ENCODE assay signal across 8 cellular contexts in genomic region chrX:38891641-38892413, GRCh38.
A peak's percentile ranks its signal among the peaks of the same experiment; 100 is the strongest.
DNase-seq lines count a peak whose midpoint lies in the region.

No MANE protein-coding gene starts in this region.

- no peaks in the 10 kb centered on the region for H3K27me3 Mint-ChIP-seq in activated CD4-positive, alpha-beta T cell treated with anti-CD3 and anti-CD28 coated beads, Interleukin-2, amount 10 ng/mL, durations not matched to agents 24 days and 14 days

- peak overlapping the region; percentile 55 for H3K27ac Mint-ChIP-seq in activated CD4-positive, alpha-beta T cell treated with anti-CD3 and anti-CD28 coated beads, Interleukin-2, amount 10 ng/mL, durations not matched to agents 24 days and 14 days

- H3K9me3 Mint-ChIP-seq in activated CD4-positive, alpha-beta T cell treated with anti-CD3 and anti-CD28 coated beads, Interleukin-2, amount 10 ng/mL, durations not matched to agents 24 days and 14 days = peaks cover 4% of the 10 kb centered on the region

- DNase-seq in activated CD4-positive, alpha-beta T cell treated with anti-CD3 and anti-CD28 coated beads, Interleukin-2, amount 10 ng/mL, durations not matched to agents 24 days and 14 days = peak; percentile 60
- no peak for DNase-seq in activated CD4-positive, alpha-beta T cell treated with anti-CD3 and anti-CD28 coated beads for 4 hours
- DNase-seq in HCEC 1CT = peak; percentile 67
- peak; percentile 15 for DNase-seq in M059J (ENCODE audit: low read depth)
- DNase-seq in retina = peak; percentile 8
- DNase-seq in Ammon's horn (ENCODE audit: low spot score) = no peak
- DNase-seq in GM03348 (ENCODE audit: low spot score) = no peak
- no peak for DNase-seq in activated gamma-delta T cell treated with Interleukin-2 at 50 U/mL for 16 hours

- no peaks in the 10 kb centered on the region for H3K36me3 Mint-ChIP-seq in activated CD4-positive, alpha-beta T cell treated with anti-CD3 and anti-CD28 coated beads, Interleukin-2, amount 10 ng/mL, durations not matched to agents 24 days and 14 days (ENCODE audit: low read depth)

- no peak overlapping the region for H3K4me3 Mint-ChIP-seq in activated CD4-positive, alpha-beta T cell treated with anti-CD3 and anti-CD28 coated beads, Interleukin-2, amount 10 ng/mL, durations not matched to agents 24 days and 14 days

- intact Hi-C loops in activated CD4-positive, alpha-beta T cell treated with anti-CD3 and anti-CD28 coated beads, Interleukin-2, amount 10 ng/mL, durations not matched to agents 24 days and 14 days (cut with micrococcal nuclease) = no loop called here

- peaks cover 11% of the 10 kb centered on the region for H3K4me1 Mint-ChIP-seq in activated CD4-positive, alpha-beta T cell treated with anti-CD3 and anti-CD28 coated beads, Interleukin-2, amount 10 ng/mL, durations not matched to agents 24 days and 14 days

Comparison
In these comparisons a context has a peak if more than half of its experiments do, and no peak if none do; other contexts are left out.
1. DNase-seq: peak in activated CD4-positive, alpha-beta T cell treated with anti-CD3 and anti-CD28 coated beads, Interleukin-2, amount 10 ng/mL, durations not matched to agents 24 days and 14 days (single experiment), HCEC 1CT (single experiment), M059J (single experiment) and retina (single experiment); none in activated CD4-positive, alpha-beta T cell treated with anti-CD3 and anti-CD28 coated beads for 4 hours (0 of 2), Ammon's horn (single experiment), GM03348 (single experiment) and activated gamma-delta T cell treated with Interleukin-2 at 50 U/mL for 16 hours (single experiment).